In genomic region chr9:130893250-130894101, GRCh38 we compare ENCODE assay signal across 11 cellular contexts. TPM values are rescaled to one million over a fixed set of nuclear protein-coding genes. Genes with fewer than 3 reads are reported as not detected.
DNase-seq lines count a peak whose midpoint lies in the region; ATAC-seq, FAIRE-seq and TF ChIP-seq lines count a peak whose summit lies in the region.
"Had no signal": no experiment of that assay in that cellular context is flagged by ENCODE, and none has a peak within 500 bp of the region (broad histone marks: within the 10 kb centered on the region; RNA-seq: fewer than 3 reads in every experiment).

No MANE protein-coding gene starts in this region.

- peaks cover 0 to 7% (median 0%) of the 10 kb centered on the region in 7 donors for H3K27me3 ChIP-seq in spleen (replicated peaks in 1 of 7)

- peaks cover 0 to 51% (median 16%) of the 10 kb centered on the region in 6 donors for H3K36me3 ChIP-seq in spleen

- ATAC-seq in GM19455 (IDR thresholded peaks at IDR 0.05; ENCODE audit: unreplicated experiment): no peak

- in situ Hi-C loops in astrocyte of the cerebellum (cut with HindIII; ENCODE audit: low sequenced_read_pairs): no loop called here

- no peaks in the 10 kb centered on the region for H3K9me3 ChIP-seq in spleen

- H3K4me1 ChIP-seq in spleen: peaks cover 0 to 21% (median 10%) of the 10 kb centered on the region in 6 donors

- TF ChIP-seq CTCF in astrocyte of the cerebellum (IDR thresholded peaks at IDR 0.05; ENCODE audit: low read depth, low read length, missing control alignments) (peak; percentile 59), spleen (IDR thresholded peaks at IDR 0.05 in 8 of 11, conservative IDR thresholded peaks at IDR 0.05 in 3 of 11) (peak; percentile 14 to 66 (median 48)), D721Med (IDR thresholded peaks at IDR 0.05; ENCODE audit: insufficient read depth, missing control alignments) (no peak)

- no peak overlapping the region for H3K4me3 ChIP-seq in astrocyte of the cerebellum (ENCODE audit: low read depth, low read length)
- H3K4me3 ChIP-seq in spleen: peak overlapping the region in 3 of 8 donors; percentile 3 to 28 (median 22)

- TF ChIP-seq POLR2A in spleen (IDR thresholded peaks at IDR 0.05): no peak

- peak; percentile 13 for DNase-seq in HTR-8/SVneo (ENCODE audit: insufficient read length, low spot score)
- DNase-seq in astrocyte of the cerebellum (ENCODE audit: low read depth): no peak
- peak; percentile 67 for DNase-seq in iPS-NIHi7 (ENCODE audit: extremely low spot score)
- DNase-seq in spleen: peak; percentile 87
- DNase-seq in NCI-H345 treated with DMSO at 0.1 percent for 48 hours (lab: John Stamatoyannopoulos, UW; ENCODE audit: unreplicated experiment): no peak
- no peak for DNase-seq in activated CD4-positive, CD25-positive, alpha-beta regulatory T cell treated with anti-CD3 and anti-CD28 coated beads, Interleukin-2, amount 50 U/mL, for 72 hours
- no peak for DNase-seq in D721Med (ENCODE audit: insufficient read length, low spot score)
- DNase-seq: NCI-H510A had no signal

- WGBS in spleen, 5 donors: 41 to 60% (median 50%) methylated on average over 25 to 37 of the region's 37 CpGs

- intact Hi-C loops in spleen (cut with DNase I; ENCODE audit: low total_unique reads): no loop called here

- H3K27ac ChIP-seq in spleen: peak overlapping the region in 6 of 8 donors; percentile 17 to 67 (median 50)
- H3K27ac ChIP-seq: parathyroid adenoma had no signal

- FAIRE-seq in HTR-8/SVneo (lab: Jason Lieb, UNC) (no peak), D721Med (lab: Jason Lieb, UNC) (no peak)

RNA-seq across cellular contexts. Expression of gene QRFP, which starts 3.1 kb away (rescaled TPM):
- total RNA-seq in spleen: not detected
- polyA plus RNA-seq in spleen: under 1 TPM in 2 of 3 donors, not detected in 1; 0.13 to 0.16 TPM
- total RNA-seq: activated CD8-positive, alpha-beta memory T cell treated with anti-CD3 and anti-CD28 coated beads for 36 hours had no signal

RNA-seq across cellular contexts. Expression of gene FIBCD1, which starts 45.6 kb away (rescaled TPM):
- under 1 TPM in 4 of 7 donors, not detected in 3; 0.26 to 0.51 (median 0.44) TPM for total RNA-seq in spleen
- polyA plus RNA-seq in spleen: under 1 TPM; 0.02 to 0.35 (median 0.06) TPM
- total RNA-seq: activated CD8-positive, alpha-beta memory T cell treated with anti-CD3 and anti-CD28 coated beads for 36 hours had no signal

RNA-seq across cellular contexts. Expression of gene ABL1, which starts 58.4 kb away (rescaled TPM):
- 10 to 100 TPM; 36.2 to 76.7 (median 55.5) TPM for total RNA-seq in spleen
- 10 to 100 TPM in 2 of 3 donors, 1 to 10 TPM in 1; 9.7 to 17.0 (median 11.5) TPM for polyA plus RNA-seq in spleen

Comparison
In these comparisons a context has a peak if more than half of its experiments do, and no peak if none do; other contexts are left out.
1. DNase-seq: peak in HTR-8/SVneo (single experiment), iPS-NIHi7 (single experiment) and spleen (single experiment); none in astrocyte of the cerebellum (single experiment), NCI-H345 treated with DMSO at 0.1 percent for 48 hours (single experiment), activated CD4-positive, CD25-positive, alpha-beta regulatory T cell treated with anti-CD3 and anti-CD28 coated beads, Interleukin-2, amount 50 U/mL, for 72 hours (single experiment) and D721Med (single experiment).